8 cellular contexts compared by ENCODE assay signal in the genomic region with DNA sequence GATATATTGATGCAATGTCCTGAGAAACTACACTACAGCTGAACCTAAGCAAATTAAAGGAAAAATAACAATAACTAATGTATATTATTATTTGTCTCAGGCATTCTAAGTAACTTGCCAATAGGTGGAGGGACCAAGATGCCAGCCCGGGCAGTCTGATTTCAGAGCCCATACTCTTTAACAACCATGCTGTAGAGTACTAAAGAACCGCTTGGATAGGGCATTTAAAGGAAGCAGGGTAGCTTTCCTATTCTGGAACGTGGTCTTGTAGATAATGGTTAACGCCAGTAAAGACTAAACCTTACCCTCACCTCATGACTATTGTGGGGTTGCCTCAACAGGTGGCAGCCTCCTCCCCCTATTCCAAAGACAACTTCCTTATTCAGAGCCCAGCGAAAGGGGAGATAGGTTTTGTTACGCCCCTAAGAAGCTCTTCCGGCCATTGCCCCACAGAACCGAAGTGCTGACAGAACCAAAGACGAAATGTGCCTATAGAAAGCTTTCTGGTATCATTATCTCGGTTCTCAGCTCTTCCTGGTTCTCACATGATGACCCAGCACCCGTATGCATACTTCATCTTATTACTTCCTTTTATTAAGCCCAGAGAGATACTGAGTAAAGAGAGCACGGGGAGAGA. TPM values are rescaled to one million over a fixed set of nuclear protein-coding genes. Genes with fewer than 3 reads are reported as not detected.
A peak's percentile ranks its signal among the peaks of the same experiment; 100 is the strongest.
DNase-seq lines count a peak whose midpoint lies in the region; ATAC-seq and TF ChIP-seq lines count a peak whose summit lies in the region.

No MANE protein-coding gene starts in this region.

- H3K4me1 Mint-ChIP-seq in activated CD4-positive, alpha-beta memory T cell treated with anti-CD3 and anti-CD28 coated beads for 36 hours (ENCODE audit: low read depth): peaks cover 29% of the 10 kb centered on the region

- H3K9me3 ChIP-seq in muscle layer of colon (ENCODE audit: low read length) (no peaks in the 10 kb centered on the region), thoracic aorta (no peaks in the 10 kb centered on the region)

- CTCF ChIA-PET in activated CD4-positive, alpha-beta memory T cell treated with anti-CD3 and anti-CD28 coated beads for 36 hours (lab: Charles Lee): interaction anchor here (0.6 to 2.0 kb wide), 9 partner anchors 9 to 243 kb away, joined by 3 to 7 read pairs (median 3); no protein-coding TSS in a partner anchor

- peak overlapping the region; percentile 78 for H3K9ac ChIP-seq in muscle layer of colon (ENCODE audit: low read length)

- POLR2A ChIA-PET in activated CD4-positive, alpha-beta memory T cell treated with anti-CD3 and anti-CD28 coated beads for 36 hours (lab: Charles Lee): interaction anchor here (0.6 to 1.6 kb wide), 8 partner anchors 20 to 871 kb away, joined by 3 to 15 read pairs (median 4); a partner anchor contains a TSS

- TF ChIP-seq CTCF in thoracic aorta (IDR thresholded peaks at IDR 0.05): no peak

- H3K36me3 ChIP-seq in muscle layer of colon (ENCODE audit: insufficient read depth, low read length) (no peaks in the 10 kb centered on the region), thoracic aorta (no peaks in the 10 kb centered on the region)

- ATAC-seq in GM18861 (IDR thresholded peaks at IDR 0.05; ENCODE audit: unreplicated experiment) (peak; percentile 38), HG03064 (IDR thresholded peaks at IDR 0.05; ENCODE audit: low read depth, unreplicated experiment) (peak; percentile 35), thoracic aorta (ENCODE audit: insufficient number of reproducible peaks, low FRiP score, low read depth) (no peak)

- H3K4me3 ChIP-seq in muscle layer of colon (ENCODE audit: low read depth in 1 of 2, low read length in 2 of 2) (peak overlapping the region; percentile 48 to 93), thoracic aorta (peak overlapping the region; percentile 93)

- peak overlapping the region; percentile 87 for H3K4me3 Mint-ChIP-seq in activated CD4-positive, alpha-beta memory T cell treated with anti-CD3 and anti-CD28 coated beads for 36 hours

- H3K27me3 ChIP-seq in muscle layer of colon (ENCODE audit: control insufficient read depth in 1 of 2, insufficient read depth in 2 of 2, low read length in 2 of 2) (no peaks in the 10 kb centered on the region), thoracic aorta (replicated peaks; ENCODE audit: insufficient read depth) (no peaks in the 10 kb centered on the region)

- H3K4me1 ChIP-seq in muscle layer of colon (ENCODE audit: insufficient read depth, low read length) (peaks cover 16% of the 10 kb centered on the region), thoracic aorta (ENCODE audit: control insufficient read depth in 1 of 2, low read depth in 2 of 2) (peaks cover 10 to 12% of the 10 kb centered on the region in 2 donors)

- no peaks in the 10 kb centered on the region for H3K27me3 Mint-ChIP-seq in activated CD4-positive, alpha-beta memory T cell treated with anti-CD3 and anti-CD28 coated beads for 36 hours

- peak; percentile 8 for DNase-seq in AG08395 (ENCODE audit: low spot score)
- peak; percentile 16 for DNase-seq in NCI-H460 (ENCODE audit: extremely low read depth, low read depth)
- peak; percentile 62 for DNase-seq in activated CD4-positive, alpha-beta memory T cell treated with anti-CD3 and anti-CD28 coated beads for 36 hours
- no peak for DNase-seq in epithelial cell of prostate (ENCODE audit: low read depth, low spot score)
- DNase-seq in thoracic aorta (ENCODE audit: low spot score): no peak

- H3K36me3 Mint-ChIP-seq in activated CD4-positive, alpha-beta memory T cell treated with anti-CD3 and anti-CD28 coated beads for 36 hours: peaks cover 4% of the 10 kb centered on the region

- H3K27ac Mint-ChIP-seq in activated CD4-positive, alpha-beta memory T cell treated with anti-CD3 and anti-CD28 coated beads for 36 hours: peak overlapping the region; percentile 97

- H3K9me3 Mint-ChIP-seq in activated CD4-positive, alpha-beta memory T cell treated with anti-CD3 and anti-CD28 coated beads for 36 hours: no peaks in the 10 kb centered on the region

- intact Hi-C loops in activated CD4-positive, alpha-beta memory T cell treated with anti-CD3 and anti-CD28 coated beads for 36 hours (cut with micrococcal nuclease): loop anchor here (1.0 to 10.0 kb wide), 14 partner anchors 19 to 945 kb away; a partner anchor contains a TSS

- H3K27ac ChIP-seq in epithelial cell of prostate: peak overlapping the region; percentile 95
- H3K27ac ChIP-seq in muscle layer of colon (ENCODE audit: low read depth, low read length): peak overlapping the region; percentile 91
- peak overlapping the region; percentile 89 to 92 for H3K27ac ChIP-seq in thoracic aorta

RNA-seq across cellular contexts. Expression of a gene that starts 0.7 kb away (rescaled TPM):
- total RNA-seq in NCI-H460 (2014; rRNA removed; shearing (Covaris generic)): 29.1 and 32.2 TPM in 2 replicates
- 46.2 and 67.9 TPM in 2 replicates for polyA plus RNA-seq in NCI-H460 (2014; cell fraction: nucleus; rRNA removed)
- 10 to 100 TPM; 34.1 to 36.7 TPM for total RNA-seq in activated CD4-positive, alpha-beta memory T cell treated with anti-CD3 and anti-CD28 coated beads for 36 hours
- total RNA-seq in thoracic aorta: 10 to 100 TPM in 1 of 2 donors, 1 to 10 TPM in 1; 9.3 to 42.3 TPM

Comparison
In these comparisons a context has a peak if more than half of its experiments do, and no peak if none do; other contexts are left out.
1. DNase-seq: peak in AG08395 (single experiment), NCI-H460 (single experiment) and activated CD4-positive, alpha-beta memory T cell treated with anti-CD3 and anti-CD28 coated beads for 36 hours (single experiment); none in epithelial cell of prostate (single experiment) and thoracic aorta (single experiment).
2. Peak in every context shown above with its lines, with median percentiles within 50 percentile points of each other: H3K27ac ChIP-seq.